ENCODE assay signal across 18 cellular contexts in the genomic region with DNA sequence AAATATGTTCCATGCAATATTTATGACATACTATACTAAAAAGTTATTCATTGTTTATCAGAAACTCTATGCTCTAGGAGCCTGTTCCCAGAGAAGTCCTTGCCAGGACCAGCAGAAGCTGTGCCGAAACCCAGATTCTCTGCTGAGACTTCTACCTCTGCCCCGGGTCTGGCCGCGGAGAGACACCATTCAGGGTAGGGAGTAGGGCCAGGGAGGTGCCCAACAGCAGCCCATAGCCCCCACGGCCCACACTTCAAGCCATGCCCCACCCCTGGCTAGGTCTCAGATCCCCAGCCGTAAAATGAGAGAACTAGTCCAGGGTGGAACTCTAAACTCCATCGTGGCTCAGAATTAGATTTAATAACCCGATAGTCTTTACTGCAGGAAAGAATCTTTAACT.
"Had no signal": no experiment of that assay in that cellular context is flagged by ENCODE, and none has a peak within 500 bp of the region (broad histone marks: within the 10 kb centered on the region; RNA-seq: fewer than 3 reads in every experiment).

No MANE protein-coding gene starts in this region.

- H3K27me3 Mint-ChIP-seq: activated CD4-positive, alpha-beta T cell treated with anti-CD3 and anti-CD28 coated beads for 36 hours; activated CD8-positive, alpha-beta T cell treated with anti-CD3 and anti-CD28 coated beads for 36 hours; activated naive CD8-positive, alpha-beta T cell treated with anti-CD3 and anti-CD28 coated beads for 36 hours; central memory CD8-positive, alpha-beta T cell had no signal

- H3K27me3 ChIP-seq: brain microvascular endothelial cell, esophagus muscularis mucosa, right atrium auricular region had no signal

- H3K27ac Mint-ChIP-seq: activated CD4-positive, alpha-beta T cell treated with anti-CD3 and anti-CD28 coated beads for 36 hours; activated CD8-positive, alpha-beta T cell treated with anti-CD3 and anti-CD28 coated beads for 36 hours; activated naive CD8-positive, alpha-beta T cell treated with anti-CD3 and anti-CD28 coated beads for 36 hours had no signal

- DNase-seq: activated CD4-positive, alpha-beta T cell treated with anti-CD3 and anti-CD28 coated beads for 36 hours; activated CD8-positive, alpha-beta T cell treated with anti-CD3 and anti-CD28 coated beads for 36 hours; activated effector memory CD4-positive, alpha-beta T cell treated with anti-CD3 and anti-CD28 coated beads, Interleukin-2, amount 50 U/mL, for 16 hours; activated naive CD8-positive, alpha-beta T cell treated with anti-CD3 and anti-CD28 coated beads for 36 hours; activated T-cell treated with anti-CD3 and anti-CD28 coated beads, Interleukin-2, amount 50 U/mL, for 4 hours; brain microvascular endothelial cell; effector CD4-positive, alpha-beta T cell; hippocampal formation; stimulated activated CD4-positive, alpha-beta T cell treated with anti-CD3 and anti-CD28 coated beads, Interleukin-15, amount 100 ng/mL, for 24 hours; stimulated activated CD4-positive, alpha-beta T cell treated with anti-CD3 and anti-CD28 coated beads, Interleukin-4, amount 100 ng/mL, for 1 hour; stimulated activated naive CD4-positive, alpha-beta T cell treated with Interleukin-2 at 50 U/mL for 16 hours; trophoblast cell; WERI-Rb-1 had no signal

- H3K4me1 ChIP-seq: right atrium auricular region had no signal

- H3K4me3 ChIP-seq: coronary artery, esophagus muscularis mucosa, right atrium auricular region, skin epidermis had no signal

- ATAC-seq: activated CD4-positive, alpha-beta T cell treated with anti-CD3 and anti-CD28 coated beads for 36 hours; activated CD8-positive, alpha-beta T cell treated with anti-CD3 and anti-CD28 coated beads for 36 hours; activated T-cell treated with anti-CD3 and anti-CD28 coated beads, Interleukin-2, amount 50 U/mL, for 4 hours had no signal

- H3K36me3 ChIP-seq: brain microvascular endothelial cell, esophagus muscularis mucosa, right atrium auricular region, WERI-Rb-1 had no signal

- H3K4me3 Mint-ChIP-seq: activated CD4-positive, alpha-beta T cell treated with anti-CD3 and anti-CD28 coated beads for 36 hours; activated CD8-positive, alpha-beta T cell treated with anti-CD3 and anti-CD28 coated beads for 36 hours; activated naive CD8-positive, alpha-beta T cell treated with anti-CD3 and anti-CD28 coated beads for 36 hours; activated T-cell treated with anti-CD3 and anti-CD28 coated beads, Interleukin-2, amount 50 U/mL, for 4 hours; central memory CD8-positive, alpha-beta T cell had no signal

- H3K27ac ChIP-seq: brain microvascular endothelial cell, coronary artery, right atrium auricular region, WERI-Rb-1 had no signal
